In the genomic region with DNA sequence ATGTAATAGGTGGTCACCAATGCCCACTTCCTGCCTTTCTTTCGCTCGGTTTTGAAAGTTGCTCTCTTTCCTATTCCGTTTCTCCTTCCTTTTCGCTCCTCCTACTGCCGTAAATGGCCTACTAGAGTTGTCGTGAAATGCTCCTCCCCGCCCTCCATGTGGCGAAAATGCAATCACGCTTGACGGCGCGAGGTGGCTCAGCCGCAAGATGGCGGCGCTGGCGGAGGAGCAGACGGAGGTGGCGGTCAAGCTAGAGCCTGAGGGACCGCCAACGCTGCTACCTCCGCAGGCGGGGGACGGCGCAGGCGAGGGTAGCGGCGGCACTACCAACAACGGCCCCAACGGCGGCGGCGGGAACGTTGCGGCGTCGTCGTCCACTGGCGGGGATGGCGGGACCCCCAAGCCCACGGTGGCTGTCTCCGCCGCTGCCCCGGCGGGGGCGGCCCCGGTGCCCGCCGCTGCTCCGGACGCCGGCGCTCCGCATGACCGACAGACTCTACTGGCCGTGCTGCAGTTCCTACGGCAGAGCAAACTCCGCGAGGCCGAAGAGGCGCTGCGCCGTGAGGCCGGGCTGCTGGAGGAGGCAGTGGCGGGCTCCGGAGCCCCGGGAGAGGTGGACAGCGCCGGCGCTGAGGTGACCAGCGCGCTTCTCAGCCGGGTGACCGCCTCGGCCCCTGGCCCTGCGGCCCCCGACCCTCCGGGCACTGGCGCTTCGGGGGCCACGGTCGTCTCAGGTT, we compare ENCODE assay signal across 8 cellular contexts. TPM values are rescaled to one million over a fixed set of nuclear protein-coding genes. Genes with fewer than 3 reads are reported as not detected.
DNase-seq lines count a peak whose midpoint lies in the region; ATAC-seq, FAIRE-seq and TF ChIP-seq lines count a peak whose summit lies in the region.

A gene (plus strand): TSS at position 195 of the 737 bp plus-strand sequence. CDS start 14 bp downstream, at position 209.

- H3K27ac Mint-ChIP-seq in activated T-helper 17 cell treated with anti-CD3 and anti-CD28 coated beads, Interleukin-2, amount 50 U/mL, for 72 hours = peak within 1 kb of the TSS; percentile 95
- H3K27ac Mint-ChIP-seq in naive thymus-derived CD4-positive, alpha-beta T cell = peak within 1 kb of the TSS; percentile 84 to 98 (median 94)
- peak within 1 kb of the TSS; percentile 86 for H3K27ac Mint-ChIP-seq in stimulated activated memory B cell treated with anti-CD40 and anti-IgM and Interleukin-4, amounts not matched to agents 10 μg/mL and 1 μg/mL and 100 μg/mL, for 72 hours

- peak within 1 kb of the TSS; percentile 67 for H3K9ac ChIP-seq in fibroblast of lung (ENCODE audit: insufficient read depth, low read length)

- H3K4me2 ChIP-seq in fibroblast of lung (ENCODE audit: extremely low read depth, insufficient read depth, low read length) = peak within 1 kb of the TSS; percentile 87

- peak; percentile 99 for TF ChIP-seq POLR2A in H54 (IDR thresholded peaks at IDR 0.05; ENCODE audit: low read depth, low read length)

- H3K36me3 Mint-ChIP-seq in activated T-helper 17 cell treated with anti-CD3 and anti-CD28 coated beads, Interleukin-2, amount 50 U/mL, for 72 hours (ENCODE audit: low read depth) = peaks cover 7% of the 10 kb centered on the region
- peaks cover 0 to 9% (median 4%) of the 10 kb centered on the region in 5 donors for H3K36me3 Mint-ChIP-seq in naive thymus-derived CD4-positive, alpha-beta T cell
- H3K36me3 Mint-ChIP-seq in stimulated activated memory B cell treated with anti-CD40 and anti-IgM and Interleukin-4, amounts not matched to agents 10 μg/mL and 1 μg/mL and 100 μg/mL, for 72 hours = no peaks in the 10 kb centered on the region

- no peaks in the 10 kb centered on the region for H3K27me3 Mint-ChIP-seq in activated T-helper 17 cell treated with anti-CD3 and anti-CD28 coated beads, Interleukin-2, amount 50 U/mL, for 72 hours
- no peaks in the 10 kb centered on the region for H3K27me3 Mint-ChIP-seq in naive thymus-derived CD4-positive, alpha-beta T cell
- no peaks in the 10 kb centered on the region for H3K27me3 Mint-ChIP-seq in stimulated activated memory B cell treated with anti-CD40 and anti-IgM and Interleukin-4, amounts not matched to agents 10 μg/mL and 1 μg/mL and 100 μg/mL, for 72 hours

- no peaks in the 10 kb centered on the region for H3K9me3 Mint-ChIP-seq in activated T-helper 17 cell treated with anti-CD3 and anti-CD28 coated beads, Interleukin-2, amount 50 U/mL, for 72 hours
- peaks cover 0 to 2% (median 0%) of the 10 kb centered on the region in 11 donors for H3K9me3 Mint-ChIP-seq in naive thymus-derived CD4-positive, alpha-beta T cell
- no peaks in the 10 kb centered on the region for H3K9me3 Mint-ChIP-seq in stimulated activated memory B cell treated with anti-CD40 and anti-IgM and Interleukin-4, amounts not matched to agents 10 μg/mL and 1 μg/mL and 100 μg/mL, for 72 hours

- H3K36me3 ChIP-seq in fibroblast of lung (ENCODE audit: control insufficient read depth, insufficient read depth, low read length) = no peaks in the 10 kb centered on the region
- peaks cover 0 to 7% (median 0%) of the 10 kb centered on the region in 3 experiments for H3K36me3 ChIP-seq in naive thymus-derived CD4-positive, alpha-beta T cell (ENCODE audit: control insufficient read depth in 2 of 3, insufficient read depth in 3 of 3, low read length in 3 of 3)

- POLR2A ChIA-PET in RWPE1 (lab: Yijun Ruan, JAX; ENCODE audit: low non-redundant PET) = interaction anchor here (1.0 kb wide), 1 partner anchor 28 kb away, joined by 3 read pairs; a partner anchor contains a TSS
- POLR2A ChIA-PET in naive thymus-derived CD4-positive, alpha-beta T cell (lab: Charles Lee) = interaction anchor here (0.9 to 4.1 kb wide), 7 partner anchors 14 to 864 kb away, joined by 3 to 24 read pairs (median 4); a partner anchor contains a TSS

- H3K4me1 ChIP-seq in fibroblast of lung (ENCODE audit: control insufficient read depth, extremely low read depth, insufficient read depth, low read length) = no peaks in the 10 kb centered on the region
- peaks cover 4 to 11% of the 10 kb centered on the region in 2 donors for H3K4me1 ChIP-seq in naive thymus-derived CD4-positive, alpha-beta T cell (ENCODE audit: control insufficient read depth in 2 of 2, insufficient read depth in 2 of 2, low read length in 2 of 2)

- H3K27ac ChIP-seq in RWPE1 (peak within 1 kb of the TSS; percentile 92), fibroblast of lung (ENCODE audit: insufficient read depth, low read length) (peak within 1 kb of the TSS; percentile 48)
- H3K27ac ChIP-seq in naive thymus-derived CD4-positive, alpha-beta T cell (ENCODE audit: low read depth, low read length) = peak within 1 kb of the TSS; percentile 77

- CTCF ChIA-PET in RWPE1 (lab: Yijun Ruan, JAX) = interaction anchor here (0.7 kb wide), 2 partner anchors 9 to 91 kb away, joined by 3 to 4 read pairs; a partner anchor contains a TSS
- CTCF ChIA-PET in naive thymus-derived CD4-positive, alpha-beta T cell (lab: Charles Lee) = no interaction called here

- peak within 1 kb of the TSS; percentile 89 for H3K4me3 Mint-ChIP-seq in activated T-helper 17 cell treated with anti-CD3 and anti-CD28 coated beads, Interleukin-2, amount 50 U/mL, for 72 hours
- H3K4me3 Mint-ChIP-seq in naive thymus-derived CD4-positive, alpha-beta T cell = peak within 1 kb of the TSS; percentile 92 to 99 (median 96)
- peak within 1 kb of the TSS; percentile 83 for H3K4me3 Mint-ChIP-seq in stimulated activated memory B cell treated with anti-CD40 and anti-IgM and Interleukin-4, amounts not matched to agents 10 μg/mL and 1 μg/mL and 100 μg/mL, for 72 hours

- peak within 1 kb of the TSS; percentile 91 for H2AFZ ChIP-seq in fibroblast of lung (ENCODE audit: low read length)

- FAIRE-seq in H54 (lab: Jason Lieb, UNC) = peak; percentile 83

- no peaks in the 10 kb centered on the region for H3K4me1 Mint-ChIP-seq in activated T-helper 17 cell treated with anti-CD3 and anti-CD28 coated beads, Interleukin-2, amount 50 U/mL, for 72 hours
- peaks cover 0 to 35% (median 23%) of the 10 kb centered on the region in 7 donors for H3K4me1 Mint-ChIP-seq in naive thymus-derived CD4-positive, alpha-beta T cell
- H3K4me1 Mint-ChIP-seq in stimulated activated memory B cell treated with anti-CD40 and anti-IgM and Interleukin-4, amounts not matched to agents 10 μg/mL and 1 μg/mL and 100 μg/mL, for 72 hours = peaks cover 4% of the 10 kb centered on the region

- H3K27me3 ChIP-seq in fibroblast of lung (ENCODE audit: control insufficient read depth, insufficient read depth, low read length) = no peaks in the 10 kb centered on the region
- no peaks in the 10 kb centered on the region for H3K27me3 ChIP-seq in naive thymus-derived CD4-positive, alpha-beta T cell (ENCODE audit: control insufficient read depth in 2 of 2, insufficient read depth in 2 of 2, low read length in 2 of 2)

- TF ChIP-seq CTCF in RWPE1 (conservative IDR thresholded peaks at IDR 0.05; ENCODE audit: low read depth) = no peak
- TF ChIP-seq CTCF in fibroblast of lung (conservative IDR thresholded peaks at IDR 0.05 in 1 of 2, IDR thresholded peaks at IDR 0.05 in 1 of 2; ENCODE audit: low read depth in 1 of 2, low read length in 2 of 2) = no peak

- H4K20me1 ChIP-seq in fibroblast of lung (ENCODE audit: control insufficient read depth, extremely low read depth, insufficient read depth, low read length) = no peaks in the 10 kb centered on the region

- H3K9me3 ChIP-seq in fibroblast of lung (ENCODE audit: control insufficient read depth, insufficient read depth, low read depth, low read length) = no peaks in the 10 kb centered on the region
- H3K9me3 ChIP-seq in naive thymus-derived CD4-positive, alpha-beta T cell (ENCODE audit: control insufficient read depth in 2 of 3, low read length in 3 of 3) = no peaks in the 10 kb centered on the region

- H3K4me3 ChIP-seq in fibroblast of lung (replicated peaks in 1 of 4; ENCODE audit: control extremely low read depth in 1 of 4, insufficient read depth in 1 of 4, low read depth in 3 of 4, low read length in 4 of 4) = peak within 1 kb of the TSS; percentile 48 to 86 (median 76)
- H3K4me3 ChIP-seq in naive thymus-derived CD4-positive, alpha-beta T cell (ENCODE audit: low read length) = peak within 1 kb of the TSS; percentile 58

- peaks cover 5% of the 10 kb centered on the region for H3K79me2 ChIP-seq in fibroblast of lung (ENCODE audit: control insufficient read depth, insufficient read depth, low read length)

- ATAC-seq in activated T-helper 17 cell treated with anti-CD3 and anti-CD28 coated beads, Interleukin-2, amount 50 U/mL, for 72 hours (replicated peaks) = peak; percentile 64
- peak; percentile 88 for ATAC-seq in naive thymus-derived CD4-positive, alpha-beta T cell
- ATAC-seq in stimulated activated memory B cell treated with anti-CD40 and anti-IgM and Interleukin-4, amounts not matched to agents 10 μg/mL and 1 μg/mL and 100 μg/mL, for 72 hours = peak; percentile 85

- DNase-seq in ELF-1 (ENCODE audit: low read depth, low spot score) (peak; percentile 92), H54 (ENCODE audit: insufficient read length, low spot score) (peak; percentile 65), LoVo (ENCODE audit: low spot score) (peak; percentile 95), RWPE1 (ENCODE audit: low spot score) (peak; percentile 93), fibroblast of lung (ENCODE audit: low read depth in 2 of 2) (peak; percentile 96 to 97)
- DNase-seq in naive thymus-derived CD4-positive, alpha-beta T cell = peak; percentile 70 to 94 (median 90)

- intact Hi-C loops in naive thymus-derived CD4-positive, alpha-beta T cell (cut with micrococcal nuclease) = loop anchor here (1.0 to 10.0 kb wide), 18 partner anchors 17 to 1236 kb away; a partner anchor contains a TSS

RNA-seq across cellular contexts. Expression of the gene that starts here (rescaled TPM):
- 10 to 100 TPM in 1 of 2 donors, 1 to 10 TPM in 1; 8.7 to 13.4 TPM for total RNA-seq in activated T-helper 17 cell treated with anti-CD3 and anti-CD28 coated beads, Interleukin-2, amount 50 U/mL, for 72 hours
- total RNA-seq in fibroblast of lung = 3.0 and 4.1 TPM in 2 replicates
- polyA plus RNA-seq in fibroblast of lung = 3.4 and 3.9 TPM in 2 replicates
- 2.2 and 3.3 TPM in 2 replicates for polyA plus RNA-seq in fibroblast of lung (2012)
- 0.70 TPM in 1 of 2 replicates, not detected in the other for polyA minus RNA-seq in fibroblast of lung (ENCODE audit: low replicate concordance)
- 1 to 10 TPM; 4.7 to 8.9 (median 7.1) TPM for total RNA-seq in naive thymus-derived CD4-positive, alpha-beta T cell
- 1 to 10 TPM; 2.4 to 4.4 TPM for polyA plus RNA-seq in naive thymus-derived CD4-positive, alpha-beta T cell

Comparison
In these comparisons a context has a peak if more than half of its experiments do, and no peak if none do; other contexts are left out.
1. Peak in every context shown above with its lines: DNase-seq, ATAC-seq, H3K4me3 ChIP-seq and H3K27ac ChIP-seq.